In the genomic region with DNA sequence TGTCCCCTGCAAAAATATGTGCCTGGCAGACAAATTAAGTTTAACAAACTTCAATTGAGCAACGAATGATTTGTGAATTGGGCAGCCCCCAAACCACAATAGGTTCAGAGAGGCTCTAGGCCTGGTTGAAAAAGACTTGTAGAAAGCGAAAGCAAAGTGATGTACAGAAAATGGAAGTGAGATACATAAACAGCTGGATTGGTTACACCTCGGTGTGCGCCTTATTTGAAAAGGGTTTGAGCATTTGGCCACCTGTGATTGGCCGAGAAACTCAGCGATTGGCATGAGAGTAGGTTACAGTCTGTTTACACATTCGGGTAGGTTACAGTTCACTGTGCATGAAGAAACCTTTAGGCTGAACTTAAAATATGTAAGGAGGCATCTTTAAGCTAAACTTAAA, we compare ENCODE assay signal across 1 cellular context.
TF ChIP-seq lines count a peak whose summit lies in the region.

No MANE protein-coding gene starts in this region.

TF ChIP-seq in GM12878, 131 proteins besides CTCF, POLR2A, EP300 and RAD21 (continued from another document):
- TF ChIP-seq YBX1 (IDR thresholded peaks at IDR 0.05) (no peak), CREB1 (IDR thresholded peaks at IDR 0.05; ENCODE audit: low read depth) (0 out of 2 replicates have a peak, but pooled peaks have one; percentile 28), HCFC1 (IDR thresholded peaks at IDR 0.05; ENCODE audit: low read length) (0 out of 2 replicates have a peak, but pooled peaks have one; percentile 16)
- TF ChIP-seq, protein P1, sequence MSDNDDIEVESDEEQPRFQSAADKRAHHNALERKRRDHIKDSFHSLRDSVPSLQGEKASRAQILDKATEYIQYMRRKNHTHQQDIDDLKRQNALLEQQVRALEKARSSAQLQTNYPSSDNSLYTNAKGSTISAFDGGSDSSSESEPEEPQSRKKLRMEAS (IDR thresholded peaks at IDR 0.05; ENCODE audit: low read depth, low read length) = peak; percentile 66; the same call in 1 of the 2 replicates
